25 cellular contexts compared by ENCODE assay signal in genomic region chr1:91575909-91576519, GRCh38.
DNase-seq lines count a peak whose midpoint lies in the region; ATAC-seq, FAIRE-seq and TF ChIP-seq lines count a peak whose summit lies in the region.
"Had no signal": no experiment of that assay in that cellular context is flagged by ENCODE, and none has a peak within 500 bp of the region (broad histone marks: within the 10 kb centered on the region; RNA-seq: fewer than 3 reads in every experiment).

No MANE protein-coding gene starts in this region.

- H3K27ac Mint-ChIP-seq in T-helper 2 cell treated with Interferon-gamma antibody and Interleukin-4, amounts not matched to agents 5 μg/mL and 100 μg/mL, for 36 hours, result peak overlapping the region; percentile 9
- peak overlapping the region; percentile 15 to 78 (median 62) for H3K27ac Mint-ChIP-seq in immature natural killer cell
- no peak overlapping the region for H3K27ac Mint-ChIP-seq in stimulated activated naive B cell treated with anti-CD40 and anti-IgM and Interleukin-4, amounts not matched to agents 10 μg/mL and 1 μg/mL and 100 μg/mL, for 72 hours
- H3K27ac Mint-ChIP-seq: activated T-helper 17 cell treated with anti-CD3 and anti-CD28 coated beads, Interleukin-2, amount 50 U/mL, for 72 hours; WTC11 had no signal

- H3K36me3 ChIP-seq in BLaER1, result no peaks in the 10 kb centered on the region

- H3K9me3 ChIP-seq in BLaER1, result no peaks in the 10 kb centered on the region
- H3K9me3 ChIP-seq: psoas muscle, SK-N-SH had no signal

- peaks cover 3% of the 10 kb centered on the region for H3K27me3 Mint-ChIP-seq in T-helper 2 cell treated with Interferon-gamma antibody and Interleukin-4, amounts not matched to agents 5 μg/mL and 100 μg/mL, for 36 hours (ENCODE audit: low read depth)
- H3K27me3 Mint-ChIP-seq in immature natural killer cell (ENCODE audit: low read depth in 3 of 3), result peaks cover 0 to 3% (median 2%) of the 10 kb centered on the region in 3 donors
- H3K27me3 Mint-ChIP-seq in stimulated activated naive B cell treated with anti-CD40 and anti-IgM and Interleukin-4, amounts not matched to agents 10 μg/mL and 1 μg/mL and 100 μg/mL, for 72 hours, result peaks cover 0 to 8% of the 10 kb centered on the region in 2 donors
- H3K27me3 Mint-ChIP-seq: activated T-helper 17 cell treated with anti-CD3 and anti-CD28 coated beads, Interleukin-2, amount 50 U/mL, for 72 hours had no signal

- H3K4me1 ChIP-seq in BLaER1, result peaks cover 98% of the 10 kb centered on the region
- H3K4me1 ChIP-seq: psoas muscle had no signal

- no peaks in the 10 kb centered on the region for H3K27me3 ChIP-seq in BLaER1

- no peak for TF ChIP-seq POLR2A in GM12891 (IDR thresholded peaks at IDR 0.05; ENCODE audit: low read depth, low read length)

- no peak for ATAC-seq in stimulated activated naive B cell treated with anti-CD40 and anti-IgM and Interleukin-4, amounts not matched to agents 10 μg/mL and 1 μg/mL and 100 μg/mL, for 72 hours (replicated peaks)
- no peak for ATAC-seq in GM18873 (IDR thresholded peaks at IDR 0.05; ENCODE audit: low FRiP score, unreplicated experiment)
- ATAC-seq: activated T-helper 17 cell treated with anti-CD3 and anti-CD28 coated beads, Interleukin-2, amount 50 U/mL, for 72 hours; psoas muscle; WTC11 had no signal

- peak; percentile 69 for DNase-seq in Jurkat, Clone E6-1 (ENCODE audit: low read depth, low spot score)
- no peak for DNase-seq in T-helper 2 cell treated with Interferon-gamma antibody and Interleukin-4, amounts not matched to agents 5 μg/mL and 100 μg/mL, for 36 hours (ENCODE audit: low spot score)
- no peak for DNase-seq in immature natural killer cell
- no peak for DNase-seq in kidney tubule cell (ENCODE audit: low spot score)
- no peak for DNase-seq in stimulated activated naive B cell treated with anti-CD40 and anti-IgM and Interleukin-4, amounts not matched to agents 10 μg/mL and 1 μg/mL and 100 μg/mL, for 72 hours
- DNase-seq in GM12891 (ENCODE audit: insufficient read length, low spot score), result no peak
- DNase-seq: activated CD4-positive, alpha-beta T cell treated with anti-CD3 and anti-CD28 coated beads, Interleukin-2, amount 50 U/mL, for 4 hours; activated CD8-positive, alpha-beta memory T cell treated with anti-CD3 and anti-CD28 coated beads, Interleukin-2, amount 50 U/mL, for 48 hours; Calu3; central memory CD4-positive, alpha-beta T cell; dermis blood vessel endothelial cell; glutamatergic neuron; KG1; kidney glomerular epithelial cell; mammary epithelial cell; NCI-H1048; NCI-H187 treated with DMSO at 0.1 percent for 48 hours; NCI-H526 treated with DMSO at 0.1 percent for 48 hours; nucleus accumbens; psoas muscle; SK-N-SH had no signal

- FAIRE-seq in GM12891 (lab: Jason Lieb, UNC), result no peak

- peak overlapping the region; percentile 87 for H3K4me2 ChIP-seq in BLaER1
- H3K4me2 ChIP-seq: SK-N-SH had no signal

- H3K4me1 Mint-ChIP-seq in T-helper 2 cell treated with Interferon-gamma antibody and Interleukin-4, amounts not matched to agents 5 μg/mL and 100 μg/mL, for 36 hours (ENCODE audit: low read depth), result peaks cover 25% of the 10 kb centered on the region
- peaks cover 70 to 95% of the 10 kb centered on the region in 2 donors for H3K4me1 Mint-ChIP-seq in immature natural killer cell
- H3K4me1 Mint-ChIP-seq in stimulated activated naive B cell treated with anti-CD40 and anti-IgM and Interleukin-4, amounts not matched to agents 10 μg/mL and 1 μg/mL and 100 μg/mL, for 72 hours, result peaks cover 26 to 36% of the 10 kb centered on the region in 2 donors

- no peaks in the 10 kb centered on the region for H3K36me3 Mint-ChIP-seq in T-helper 2 cell treated with Interferon-gamma antibody and Interleukin-4, amounts not matched to agents 5 μg/mL and 100 μg/mL, for 36 hours (ENCODE audit: low read depth)
- no peaks in the 10 kb centered on the region for H3K36me3 Mint-ChIP-seq in immature natural killer cell
- no peaks in the 10 kb centered on the region for H3K36me3 Mint-ChIP-seq in stimulated activated naive B cell treated with anti-CD40 and anti-IgM and Interleukin-4, amounts not matched to agents 10 μg/mL and 1 μg/mL and 100 μg/mL, for 72 hours
- H3K36me3 Mint-ChIP-seq: WTC11 had no signal

- H3K9ac ChIP-seq in BLaER1, result peak overlapping the region; percentile 70
- H3K9ac ChIP-seq: SK-N-SH had no signal

- H3K9me3 Mint-ChIP-seq in T-helper 2 cell treated with Interferon-gamma antibody and Interleukin-4, amounts not matched to agents 5 μg/mL and 100 μg/mL, for 36 hours, result no peaks in the 10 kb centered on the region
- peaks cover 0 to 2% (median 0%) of the 10 kb centered on the region in 6 donors for H3K9me3 Mint-ChIP-seq in immature natural killer cell
- H3K9me3 Mint-ChIP-seq in stimulated activated naive B cell treated with anti-CD40 and anti-IgM and Interleukin-4, amounts not matched to agents 10 μg/mL and 1 μg/mL and 100 μg/mL, for 72 hours, result peaks cover 0 to 3% of the 10 kb centered on the region in 2 donors

- H3K4me3 Mint-ChIP-seq in T-helper 2 cell treated with Interferon-gamma antibody and Interleukin-4, amounts not matched to agents 5 μg/mL and 100 μg/mL, for 36 hours, result no peak overlapping the region
- peak overlapping the region in 4 of 5 donors; percentile 34 to 65 (median 50) for H3K4me3 Mint-ChIP-seq in immature natural killer cell
- H3K4me3 Mint-ChIP-seq in stimulated activated naive B cell treated with anti-CD40 and anti-IgM and Interleukin-4, amounts not matched to agents 10 μg/mL and 1 μg/mL and 100 μg/mL, for 72 hours, result no peak overlapping the region
- H3K4me3 Mint-ChIP-seq: activated T-helper 17 cell treated with anti-CD3 and anti-CD28 coated beads, Interleukin-2, amount 50 U/mL, for 72 hours; WTC11 had no signal

- peak overlapping the region; percentile 94 for H3K27ac ChIP-seq in BLaER1
- H3K27ac ChIP-seq: psoas muscle had no signal

- no peaks in the 10 kb centered on the region for H4K20me1 ChIP-seq in BLaER1

- peak overlapping the region; percentile 66; the same call in 1 of the 2 replicates for H3K4me3 ChIP-seq in BLaER1
- H3K4me3 ChIP-seq in Jurkat, Clone E6-1 (ENCODE audit: low read length), result peak overlapping the region; percentile 11
- H3K4me3 ChIP-seq: psoas muscle had no signal

TF ChIP-seq in GM12891, 5 proteins besides CTCF, POLR2A, EP300 and RAD21:
- TF ChIP-seq SPI1 (IDR thresholded peaks at IDR 0.05; ENCODE audit: low read depth, low read length), result no peak
- no peak for TF ChIP-seq PAX5 (IDR thresholded peaks at IDR 0.05; ENCODE audit: insufficient read depth, low read length, severe bottlenecking)
- TF ChIP-seq POU2F2 (IDR thresholded peaks at IDR 0.05; ENCODE audit: low read depth, low read length), result no peak
- TF ChIP-seq TAF1 (IDR thresholded peaks at IDR 0.05; ENCODE audit: low read depth, low read length), result no peak
- TF ChIP-seq POLR2AphosphoS5 (IDR thresholded peaks at IDR 0.05; ENCODE audit: low read depth, low read length), result no peak

Comparison
In these comparisons a context has a peak if more than half of its experiments do, and no peak if none do; other contexts are left out.
1. H3K4me3 Mint-ChIP-seq: peak in immature natural killer cell (4 of 5); none in T-helper 2 cell treated with Interferon-gamma antibody and Interleukin-4, amounts not matched to agents 5 μg/mL and 100 μg/mL, for 36 hours (single experiment) and stimulated activated naive B cell treated with anti-CD40 and anti-IgM and Interleukin-4, amounts not matched to agents 10 μg/mL and 1 μg/mL and 100 μg/mL, for 72 hours (0 of 2).